Comparison of ENCODE assay signal across 18 cellular contexts in genomic region chr22:47132428-47132825, GRCh38.
DNase-seq lines count a peak whose midpoint lies in the region; ATAC-seq, FAIRE-seq and TF ChIP-seq lines count a peak whose summit lies in the region.
"Had no signal": no experiment of that assay in that cellular context is flagged by ENCODE, and none has a peak within 500 bp of the region (broad histone marks: within the 10 kb centered on the region; RNA-seq: fewer than 3 reads in every experiment).

No MANE protein-coding gene starts in this region.

- no peaks in the 10 kb centered on the region for H3K9me2 ChIP-seq in GM23338 (ENCODE audit: insufficient read depth)

- ATAC-seq in Right ventricle myocardium superior (ENCODE audit: poor library complexity) (no peak), GM23338 (no peak)
- no peak for ATAC-seq in stimulated activated naive B cell treated with anti-CD40 and anti-IgM and Interleukin-4, amounts not matched to agents 10 μg/mL and 1 μg/mL and 100 μg/mL, for 72 hours (replicated peaks)
- ATAC-seq: GM12878, HepG2 had no signal

- H3K4me3 ChIP-seq in left ventricle myocardium inferior (no peak overlapping the region), GM23338 (no peak overlapping the region), SK-N-MC (no peak overlapping the region)
- H3K4me3 ChIP-seq: BLaER1 treated with 17β-estradiol and CSF1 and Interleukin-3, amounts not matched to agents 10 nM and 100 nM; GM12878 had no signal

- no peak overlapping the region for H3K9ac ChIP-seq in SK-N-MC (ENCODE audit: insufficient read length)
- H3K9ac ChIP-seq: BLaER1 treated with 17β-estradiol and CSF1 and Interleukin-3, amounts not matched to agents 10 nM and 100 nM had no signal

- no peaks in the 10 kb centered on the region for H3K4me1 ChIP-seq in left ventricle myocardium inferior
- no peaks in the 10 kb centered on the region for H3K4me1 ChIP-seq in GM23338 (ENCODE audit: insufficient read depth)

- H3K4me3 Mint-ChIP-seq in GM23338 = no peak overlapping the region
- H3K4me3 Mint-ChIP-seq in stimulated activated naive B cell treated with anti-CD40 and anti-IgM and Interleukin-4, amounts not matched to agents 10 μg/mL and 1 μg/mL and 100 μg/mL, for 72 hours = no peak overlapping the region
- H3K4me3 Mint-ChIP-seq: CD4-positive, CD25-positive, alpha-beta regulatory T cell; HFFc6 had no signal

- H3K79me2 ChIP-seq in GM23338 (replicated peaks; ENCODE audit: insufficient read depth) = no peaks in the 10 kb centered on the region

- H3K36me3 ChIP-seq in left ventricle myocardium inferior (no peaks in the 10 kb centered on the region), GM23338 (ENCODE audit: insufficient read depth) (no peaks in the 10 kb centered on the region), SK-N-MC (ENCODE audit: insufficient read depth, low read length) (no peaks in the 10 kb centered on the region)

- no peak for FAIRE-seq in D721Med (lab: Jason Lieb, UNC)
- FAIRE-seq: GM12878, GM18507, HepG2, HTR-8/SVneo had no signal

- DNase-seq in Right ventricle myocardium superior (peak; percentile 26), left ventricle myocardium inferior (no peak), GM23338 (ENCODE audit: low spot score) (no peak), SK-N-MC (ENCODE audit: low read depth, low spot score) (no peak), D721Med (ENCODE audit: insufficient read length, low spot score) (no peak), GDM1 (lab: John Stamatoyannopoulos, UW) (no peak)
- no peak for DNase-seq in stimulated activated naive B cell treated with anti-CD40 and anti-IgM and Interleukin-4, amounts not matched to agents 10 μg/mL and 1 μg/mL and 100 μg/mL, for 72 hours
- DNase-seq: ACHN; CD4-positive, CD25-positive, alpha-beta regulatory T cell; DMS 273 treated with DMSO at 0.1 percent for 48 hours; GOT3; HCEC 1CT; HFFc6 had no signal

- H3K4me1 Mint-ChIP-seq in GM23338 = no peaks in the 10 kb centered on the region; the same call in 2 of the 3 replicates
- H3K4me1 Mint-ChIP-seq in stimulated activated naive B cell treated with anti-CD40 and anti-IgM and Interleukin-4, amounts not matched to agents 10 μg/mL and 1 μg/mL and 100 μg/mL, for 72 hours = peaks cover 2 to 7% of the 10 kb centered on the region in 2 donors

- H3K27me3 Mint-ChIP-seq in GM23338 (ENCODE audit: insufficient read depth, low read depth, poor library complexity) = peaks cover 5% of the 10 kb centered on the region
- no peaks in the 10 kb centered on the region for H3K27me3 Mint-ChIP-seq in stimulated activated naive B cell treated with anti-CD40 and anti-IgM and Interleukin-4, amounts not matched to agents 10 μg/mL and 1 μg/mL and 100 μg/mL, for 72 hours
- H3K27me3 Mint-ChIP-seq: CD4-positive, CD25-positive, alpha-beta regulatory T cell had no signal

- no peak overlapping the region for H2AFZ ChIP-seq in GM23338

- H3K27ac Mint-ChIP-seq in GM23338 = peak overlapping the region; percentile 26
- H3K27ac Mint-ChIP-seq in stimulated activated naive B cell treated with anti-CD40 and anti-IgM and Interleukin-4, amounts not matched to agents 10 μg/mL and 1 μg/mL and 100 μg/mL, for 72 hours = peak overlapping the region; percentile 11
- H3K27ac Mint-ChIP-seq: CD4-positive, CD25-positive, alpha-beta regulatory T cell; HFFc6 had no signal

- H3F3A ChIP-seq in GM23338 (replicated peaks; ENCODE audit: low read depth) = no peaks in the 10 kb centered on the region

- H3K27ac ChIP-seq in left ventricle myocardium inferior (replicated peaks) (no peak overlapping the region), GM23338 (ENCODE audit: low read depth) (no peak overlapping the region), SK-N-MC (peak overlapping the region; percentile 55; the same call in 1 of the 2 replicates)
- H3K27ac ChIP-seq: BLaER1 treated with 17β-estradiol and CSF1 and Interleukin-3, amounts not matched to agents 10 nM and 100 nM had no signal

- no peaks in the 10 kb centered on the region for H3K36me3 Mint-ChIP-seq in GM23338 (ENCODE audit: low read depth)
- H3K36me3 Mint-ChIP-seq in stimulated activated naive B cell treated with anti-CD40 and anti-IgM and Interleukin-4, amounts not matched to agents 10 μg/mL and 1 μg/mL and 100 μg/mL, for 72 hours = peaks cover 22 to 42% of the 10 kb centered on the region in 2 donors

- TF ChIP-seq CTCF in left ventricle myocardium inferior (IDR thresholded peaks at IDR 0.05; ENCODE audit: borderline replicate concordance) (no peak), GM23338 (conservative IDR thresholded peaks at IDR 0.05; ENCODE audit: low read depth in 2 of 2) (no peak), D721Med (IDR thresholded peaks at IDR 0.05; ENCODE audit: insufficient read depth, missing control alignments) (no peak)

- H3K9me3 Mint-ChIP-seq in GM23338 = no peaks in the 10 kb centered on the region
- H3K9me3 Mint-ChIP-seq in stimulated activated naive B cell treated with anti-CD40 and anti-IgM and Interleukin-4, amounts not matched to agents 10 μg/mL and 1 μg/mL and 100 μg/mL, for 72 hours = no peaks in the 10 kb centered on the region
- H3K9me3 Mint-ChIP-seq: CD4-positive, CD25-positive, alpha-beta regulatory T cell; HFFc6 had no signal

- H3K9me3 ChIP-seq in left ventricle myocardium inferior (replicated peaks) (no peaks in the 10 kb centered on the region), SK-N-MC (ENCODE audit: low read depth, low read length) (no peaks in the 10 kb centered on the region)
- H3K9me3 ChIP-seq: BLaER1 treated with 17β-estradiol and CSF1 and Interleukin-3, amounts not matched to agents 10 nM and 100 nM had no signal

- H3K27me3 ChIP-seq in left ventricle myocardium inferior (ENCODE audit: low read depth) = no peaks in the 10 kb centered on the region
- H3K27me3 ChIP-seq in GM23338 (ENCODE audit: insufficient read depth) = no peaks in the 10 kb centered on the region
- H3K27me3 ChIP-seq: BLaER1 treated with 17β-estradiol and CSF1 and Interleukin-3, amounts not matched to agents 10 nM and 100 nM had no signal

- no peaks in the 10 kb centered on the region for H4K20me1 ChIP-seq in GM23338 (replicated peaks; ENCODE audit: insufficient read depth)

- H3K4me2 ChIP-seq in GM23338 = no peak overlapping the region
- H3K4me2 ChIP-seq: BLaER1 treated with 17β-estradiol and CSF1 and Interleukin-3, amounts not matched to agents 10 nM and 100 nM had no signal

- intact Hi-C loops in Right ventricle myocardium superior (cut with DNase I) (no loop called here), left ventricle myocardium inferior (cut with micrococcal nuclease) (no loop called here)

TF ChIP-seq in GM23338, 12 proteins besides CTCF, POLR2A, EP300 and RAD21 (continues in another document):
- TF ChIP-seq ETS1 (IDR thresholded peaks at IDR 0.05) = no peak
- TF ChIP-seq NANOG (IDR thresholded peaks at IDR 0.05; ENCODE audit: borderline replicate concordance) = no peak
- TF ChIP-seq EZH2 (IDR thresholded peaks at IDR 0.05; ENCODE audit: low read depth, unreplicated experiment) = no peak
